ENCODE assay signal across 13 cellular contexts in genomic region chr5:142063376-142063775, GRCh38. TPM values are rescaled to one million over a fixed set of nuclear protein-coding genes. Genes with fewer than 3 reads are reported as not detected.
DNase-seq lines count a peak whose midpoint lies in the region; ATAC-seq, FAIRE-seq and TF ChIP-seq lines count a peak whose summit lies in the region.
"Had no signal": no experiment of that assay in that cellular context is flagged by ENCODE, and none has a peak within 500 bp of the region (broad histone marks: within the 10 kb centered on the region; RNA-seq: fewer than 3 reads in every experiment).

No MANE protein-coding gene starts in this region.

- no peaks in the 10 kb centered on the region for H3F3A ChIP-seq in smooth muscle cell (ENCODE audit: low read depth)

- peaks cover 23% of the 10 kb centered on the region for H3K4me1 Mint-ChIP-seq in activated T-cell treated with anti-CD3 and anti-CD28 coated beads, Interleukin-2, amount 50 U/mL, for 24 hours (ENCODE audit: low read depth)
- H3K4me1 Mint-ChIP-seq in activated T-cell treated with anti-CD3 and anti-CD28 coated beads, Interleukin-2, amount 50 U/mL, for 4 hours (ENCODE audit: low read depth): peaks cover 13% of the 10 kb centered on the region
- peaks cover 12% of the 10 kb centered on the region for H3K4me1 Mint-ChIP-seq in activated naive CD8-positive, alpha-beta T cell (ENCODE audit: low read depth)

- H3K4me3 ChIP-seq in iPS-18a (ENCODE audit: low read length) (peak overlapping the region; percentile 35), smooth muscle cell (no peak overlapping the region)
- H3K4me3 ChIP-seq: SK-N-MC had no signal

- H3K9me3 ChIP-seq in iPS-18a (ENCODE audit: control insufficient read depth, low read depth, low read length) (no peaks in the 10 kb centered on the region), smooth muscle cell (replicated peaks; ENCODE audit: low read depth) (no peaks in the 10 kb centered on the region)

- H4K20me1 ChIP-seq in smooth muscle cell (ENCODE audit: low read depth): no peaks in the 10 kb centered on the region

- H3K4me1 ChIP-seq in iPS-18a (ENCODE audit: control insufficient read depth, low read depth, low read length) (peaks cover 4% of the 10 kb centered on the region), smooth muscle cell (ENCODE audit: low read depth) (peaks cover 11% of the 10 kb centered on the region)

- no peak for DNase-seq in activated T-cell treated with anti-CD3 and anti-CD28 coated beads, Interleukin-2, amount 50 U/mL, for 24 hours
- no peak for DNase-seq in activated T-cell treated with anti-CD3 and anti-CD28 coated beads, Interleukin-2, amount 50 U/mL, for 4 hours
- DNase-seq in smooth muscle cell (lab: John Stamatoyannopoulos, UW; ENCODE audit: unreplicated experiment) (no peak), D721Med (ENCODE audit: insufficient read length, low spot score) (no peak), putamen (ENCODE audit: low spot score) (no peak), posterior vena cava (ENCODE audit: low spot score) (no peak)
- DNase-seq: ACHN, NCI-H1417 treated with DMSO at 0.1 percent for 48 hours had no signal

- H3K9ac ChIP-seq in iPS-18a (ENCODE audit: low read length) (no peak overlapping the region), smooth muscle cell (ENCODE audit: low read depth) (no peak overlapping the region)

- no peaks in the 10 kb centered on the region for H3K79me2 ChIP-seq in smooth muscle cell (ENCODE audit: low read depth)

- no peak overlapping the region for H3K27ac ChIP-seq in iPS-18a (ENCODE audit: low read length)
- no peak overlapping the region for H3K27ac ChIP-seq in smooth muscle cell (ENCODE audit: low read depth)
- H3K27ac ChIP-seq: SK-N-MC had no signal

- H3K36me3 Mint-ChIP-seq in activated T-cell treated with anti-CD3 and anti-CD28 coated beads, Interleukin-2, amount 50 U/mL, for 24 hours (ENCODE audit: low read depth): no peaks in the 10 kb centered on the region
- no peaks in the 10 kb centered on the region for H3K36me3 Mint-ChIP-seq in activated T-cell treated with anti-CD3 and anti-CD28 coated beads, Interleukin-2, amount 50 U/mL, for 4 hours (ENCODE audit: insufficient read depth)
- no peaks in the 10 kb centered on the region for H3K36me3 Mint-ChIP-seq in activated naive CD8-positive, alpha-beta T cell
- H3K36me3 Mint-ChIP-seq: memory B cell had no signal

- 79% methylated on average over 4 of the region's 4 CpGs for WGBS in smooth muscle cell (ENCODE audit: low lambda C conversion rate)

- no peak for FAIRE-seq in D721Med (lab: Jason Lieb, UNC)
- FAIRE-seq: G401.6 had no signal

- TF ChIP-seq CTCF in smooth muscle cell (IDR thresholded peaks at IDR 0.05; ENCODE audit: borderline replicate concordance, insufficient read depth, poor library complexity, severe bottlenecking) (no peak), D721Med (IDR thresholded peaks at IDR 0.05; ENCODE audit: insufficient read depth, missing control alignments) (no peak)

- H3K36me3 ChIP-seq in iPS-18a (ENCODE audit: control insufficient read depth, low read depth, low read length) (no peaks in the 10 kb centered on the region), smooth muscle cell (ENCODE audit: low read depth) (no peaks in the 10 kb centered on the region)

- ATAC-seq in activated T-cell treated with anti-CD3 and anti-CD28 coated beads, Interleukin-2, amount 50 U/mL, for 4 hours: no peak

- H3K27ac Mint-ChIP-seq in activated T-cell treated with anti-CD3 and anti-CD28 coated beads, Interleukin-2, amount 50 U/mL, for 24 hours: peak overlapping the region; percentile 35
- peak overlapping the region; percentile 81 for H3K27ac Mint-ChIP-seq in activated naive CD8-positive, alpha-beta T cell
- H3K27ac Mint-ChIP-seq: memory B cell had no signal

- H2AFZ ChIP-seq in smooth muscle cell (ENCODE audit: low read depth): peak overlapping the region; percentile 32

- H3K4me2 ChIP-seq in smooth muscle cell: peak overlapping the region; percentile 74

- H3K27me3 ChIP-seq in iPS-18a (ENCODE audit: control insufficient read depth, insufficient read depth, low read length) (no peaks in the 10 kb centered on the region), smooth muscle cell (ENCODE audit: low read depth) (no peaks in the 10 kb centered on the region)

- H3K27me3 Mint-ChIP-seq in activated T-cell treated with anti-CD3 and anti-CD28 coated beads, Interleukin-2, amount 50 U/mL, for 24 hours: no peaks in the 10 kb centered on the region
- no peaks in the 10 kb centered on the region for H3K27me3 Mint-ChIP-seq in activated T-cell treated with anti-CD3 and anti-CD28 coated beads, Interleukin-2, amount 50 U/mL, for 4 hours (ENCODE audit: low read depth)
- no peaks in the 10 kb centered on the region for H3K27me3 Mint-ChIP-seq in activated naive CD8-positive, alpha-beta T cell

- H3K9me3 Mint-ChIP-seq in activated T-cell treated with anti-CD3 and anti-CD28 coated beads, Interleukin-2, amount 50 U/mL, for 24 hours: no peaks in the 10 kb centered on the region
- no peaks in the 10 kb centered on the region for H3K9me3 Mint-ChIP-seq in activated T-cell treated with anti-CD3 and anti-CD28 coated beads, Interleukin-2, amount 50 U/mL, for 4 hours
- H3K9me3 Mint-ChIP-seq in activated naive CD8-positive, alpha-beta T cell (ENCODE audit: low read depth): no peaks in the 10 kb centered on the region
- H3K9me3 Mint-ChIP-seq: memory B cell had no signal

- intact Hi-C loops in posterior vena cava (cut with DNase I): loop anchor here in 1 of 2 donors (5.0 kb wide), 1 partner anchor 36 kb away; no protein-coding TSS in a partner anchor

- H3K4me3 Mint-ChIP-seq in activated T-cell treated with anti-CD3 and anti-CD28 coated beads, Interleukin-2, amount 50 U/mL, for 24 hours: peak overlapping the region; percentile 15
- no peak overlapping the region for H3K4me3 Mint-ChIP-seq in activated T-cell treated with anti-CD3 and anti-CD28 coated beads, Interleukin-2, amount 50 U/mL, for 4 hours
- H3K4me3 Mint-ChIP-seq in activated naive CD8-positive, alpha-beta T cell: peak overlapping the region; percentile 66
- H3K4me3 Mint-ChIP-seq: memory B cell had no signal

RNA-seq across cellular contexts. Expression of gene NDFIP1, which starts 45.2 kb away (rescaled TPM):
- total RNA-seq in activated T-cell treated with anti-CD3 and anti-CD28 coated beads, Interleukin-2, amount 50 U/mL, for 4 hours: 100 to 1,000 TPM; 115 to 145 (median 117) TPM
- total RNA-seq in smooth muscle cell: 71.6 and 76.6 TPM in 2 replicates
- polyA plus RNA-seq in smooth muscle cell: 41.6 and 44.5 TPM in 2 replicates
- 10 to 100 TPM; 78.5 to 81.0 TPM for total RNA-seq in posterior vena cava

RNA-seq across cellular contexts. Expression of gene GNPDA1, which starts 50.5 kb away (rescaled TPM):
- 100 to 1,000 TPM; 147 to 196 (median 149) TPM for total RNA-seq in activated T-cell treated with anti-CD3 and anti-CD28 coated beads, Interleukin-2, amount 50 U/mL, for 4 hours
- total RNA-seq in smooth muscle cell (20.7 and 29.6 TPM in 2 replicates), posterior vena cava (10 to 100 TPM; 21.8 to 35.5 TPM)
- polyA plus RNA-seq in smooth muscle cell: 28.3 and 30.3 TPM in 2 replicates
